Comparison of ENCODE assay signal across 1 cellular context in the genomic region with DNA sequence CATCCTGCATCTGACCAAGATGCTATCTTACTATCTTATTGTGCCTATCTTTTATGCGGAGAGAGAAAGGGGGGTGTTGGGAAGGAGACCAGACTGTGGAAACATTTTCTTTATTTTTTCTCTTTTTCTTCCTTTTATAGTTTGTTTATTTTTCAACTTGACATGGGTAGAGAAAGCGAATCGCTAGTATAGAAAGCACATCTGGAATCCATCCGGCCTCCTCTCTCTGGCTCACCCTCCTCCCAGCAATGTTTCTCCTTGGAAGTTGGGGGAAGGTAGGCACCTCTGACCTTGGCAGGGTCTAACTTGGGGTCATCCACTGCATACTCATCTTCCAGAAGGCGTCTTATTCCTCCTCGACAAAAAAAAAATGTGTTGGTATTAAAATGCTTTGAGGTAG.
TF ChIP-seq lines count a peak whose summit lies in the region.

No MANE protein-coding gene starts in this region.

TF ChIP-seq in IMR-90, 13 proteins besides CTCF, POLR2A, EP300 and RAD21:
- TF ChIP-seq MAFK (IDR thresholded peaks at IDR 0.05; ENCODE audit: low read depth, low read length) (no peak), FOS (IDR thresholded peaks at IDR 0.05; ENCODE audit: low read depth, low read length) (no peak), CEBPB (IDR thresholded peaks at IDR 0.05; ENCODE audit: low read depth, low read length) (no peak), SMC3 (IDR thresholded peaks at IDR 0.05; ENCODE audit: low read depth, low read length) (no peak), MXI1 (IDR thresholded peaks at IDR 0.05; ENCODE audit: borderline replicate concordance, low read depth, low read length) (no peak), NFE2L2 (IDR thresholded peaks at IDR 0.05; ENCODE audit: low read depth, low read length) (no peak), ELK1 (IDR thresholded peaks at IDR 0.05; ENCODE audit: borderline replicate concordance, low read depth, low read length) (no peak), CHD1 (IDR thresholded peaks at IDR 0.05; ENCODE audit: low read depth, low read length) (no peak), USF2 (IDR thresholded peaks at IDR 0.05; ENCODE audit: low read depth, low read length) (no peak), MAZ (IDR thresholded peaks at IDR 0.05; ENCODE audit: borderline replicate concordance, low read depth, low read length) (no peak), RCOR1 (IDR thresholded peaks at IDR 0.05; ENCODE audit: insufficient replicate concordance, low read length) (no peak), RFX5 (IDR thresholded peaks at IDR 0.05; ENCODE audit: low read depth, low read length) (no peak), BHLHE40 (IDR thresholded peaks at IDR 0.05; ENCODE audit: low read depth, low read length) (no peak)
